In genomic region chr7:21773326-21773725, GRCh38 we compare ENCODE assay signal across 18 cellular contexts.
DNase-seq lines count a peak whose midpoint lies in the region; ATAC-seq and TF ChIP-seq lines count a peak whose summit lies in the region.
"Had no signal": no experiment of that assay in that cellular context is flagged by ENCODE, and none has a peak within 500 bp of the region (broad histone marks: within the 10 kb centered on the region; RNA-seq: fewer than 3 reads in every experiment).

No MANE protein-coding gene starts in this region.

- H3K23ac ChIP-seq in mesendoderm (ENCODE audit: low read length): no peak overlapping the region

- no peak overlapping the region for H4K5ac ChIP-seq in mesendoderm (ENCODE audit: low read length)

- H3K36me3 ChIP-seq in GM23338 (ENCODE audit: insufficient read depth): no peaks in the 10 kb centered on the region
- no peaks in the 10 kb centered on the region for H3K36me3 ChIP-seq in mesendoderm (ENCODE audit: control insufficient read depth, insufficient read depth, low read length)
- H3K36me3 ChIP-seq in ascending aorta: no peaks in the 10 kb centered on the region

- H3F3A ChIP-seq in GM23338 (replicated peaks; ENCODE audit: low read depth): 0 out of 2 replicates have a peak, but pooled peaks cover 4% of the 10 kb centered on the region

- H3K79me1 ChIP-seq in mesendoderm (ENCODE audit: low read length): no peaks in the 10 kb centered on the region

- H3K4ac ChIP-seq in mesendoderm (ENCODE audit: low read depth, low read length): no peak overlapping the region

- peaks cover 3% of the 10 kb centered on the region; the same call in 1 of the 2 replicates for H3K9me2 ChIP-seq in GM23338 (ENCODE audit: insufficient read depth)

- H2BK120ac ChIP-seq in mesendoderm (ENCODE audit: low read depth, low read length): no peak overlapping the region

- no peak overlapping the region for H4K8ac ChIP-seq in mesendoderm (ENCODE audit: low read depth, low read length)

- no peak for ATAC-seq in GM23338
- ATAC-seq: A549 had no signal

- H2AK5ac ChIP-seq in mesendoderm (ENCODE audit: low read length): no peak overlapping the region

- H3K36me3 Mint-ChIP-seq in GM23338 (ENCODE audit: low read depth) (peaks cover 3% of the 10 kb centered on the region; the same call in 1 of the 3 replicates), brain (no peaks in the 10 kb centered on the region)

- no peak overlapping the region for H2BK5ac ChIP-seq in mesendoderm (ENCODE audit: low read length)

- DNase-seq in GM23338 (ENCODE audit: low spot score): no peak
- peak; percentile 32 for DNase-seq in mesendoderm
- peak; percentile 69 for DNase-seq in putamen (ENCODE audit: low spot score)
- DNase-seq in NK-92 (lab: John Stamatoyannopoulos, UW; ENCODE audit: unreplicated experiment): no peak
- no peak for DNase-seq in cerebellar nuclear complex (lab: John Stamatoyannopoulos, UW)
- DNase-seq in ascending aorta (ENCODE audit: low spot score in 2 of 2): no peak
- DNase-seq: C1 segment of cervical spinal cord, DND-41, GDM1, H7, NCI-H1105, NCI-H1694 treated with DMSO at 0.1 percent for 48 hours, NCI-H345, NCI-H526 treated with DMSO at 0.1 percent for 48 hours, OCI-M1, RPMI8226 had no signal

- no CpG with 5 or more reads among the region's 3 CpGs for WGBS in mesendoderm (ENCODE audit: extremely low coverage, insufficient coverage, low lambda C conversion rate)

- TF ChIP-seq CTCF in GM23338 (conservative IDR thresholded peaks at IDR 0.05; ENCODE audit: low read depth in 2 of 2) (no peak), brain (conservative IDR thresholded peaks at IDR 0.05) (no peak), ascending aorta (IDR thresholded peaks at IDR 0.05) (no peak)

- H3K4me3 ChIP-seq in GM23338 (no peak overlapping the region), mesendoderm (ENCODE audit: low read length) (no peak overlapping the region), ascending aorta (no peak overlapping the region)
- H3K4me3 ChIP-seq: A549 had no signal

- no peak overlapping the region for H3K9ac ChIP-seq in mesendoderm (ENCODE audit: low read length)

- no peaks in the 10 kb centered on the region; the same call in 2 of the 3 replicates for H3K9me3 Mint-ChIP-seq in GM23338
- peaks cover 0 to 3% (median 0%) of the 10 kb centered on the region in 5 experiments for H3K9me3 Mint-ChIP-seq in brain

- H2AFZ ChIP-seq in GM23338: no peak overlapping the region

- H3K27ac ChIP-seq in GM23338 (ENCODE audit: low read depth) (peak overlapping the region; percentile 61), mesendoderm (ENCODE audit: low read depth, low read length) (no peak overlapping the region), ascending aorta (no peak overlapping the region)
- H3K27ac ChIP-seq: A549 had no signal

- H3K27me3 ChIP-seq in GM23338 (ENCODE audit: insufficient read depth) (no peaks in the 10 kb centered on the region), mesendoderm (ENCODE audit: insufficient read depth, low read length, poor library complexity) (no peaks in the 10 kb centered on the region), ascending aorta (no peaks in the 10 kb centered on the region)

- H3K9me3 ChIP-seq in ascending aorta: no peaks in the 10 kb centered on the region
- H3K9me3 ChIP-seq: A549 had no signal

- H3K4me1 ChIP-seq in GM23338 (ENCODE audit: insufficient read depth) (peaks cover 53% of the 10 kb centered on the region), mesendoderm (ENCODE audit: control insufficient read depth, low read depth, low read length) (peaks cover 10% of the 10 kb centered on the region), ascending aorta (no peaks in the 10 kb centered on the region)
- H3K4me1 ChIP-seq: A549 had no signal

- H3K56ac ChIP-seq in mesendoderm (ENCODE audit: low read length): no peak overlapping the region

- H3K27me3 Mint-ChIP-seq in GM23338 (ENCODE audit: insufficient read depth, low read depth, poor library complexity) (peaks cover 5% of the 10 kb centered on the region), brain (no peaks in the 10 kb centered on the region)

- no peak overlapping the region for H2BK15ac ChIP-seq in mesendoderm (replicated peaks; ENCODE audit: low read depth)

- intact Hi-C loops in ascending aorta (cut with DNase I): no loop called here

- H3K4me1 Mint-ChIP-seq in GM23338 (peaks cover 54% of the 10 kb centered on the region), brain (peaks cover 34% of the 10 kb centered on the region)

- H3K4me2 ChIP-seq in GM23338 (0 out of 2 replicates have a peak overlapping the region, but pooled peaks have one; percentile 8), mesendoderm (ENCODE audit: low read length) (no peak overlapping the region)
- H3K4me2 ChIP-seq: A549 had no signal

- H3K79me2 ChIP-seq in GM23338 (replicated peaks; ENCODE audit: insufficient read depth): no peaks in the 10 kb centered on the region
- H3K79me2 ChIP-seq in mesendoderm (ENCODE audit: control insufficient read depth, insufficient read depth, low read length): no peaks in the 10 kb centered on the region

- H3K4me3 Mint-ChIP-seq in GM23338 (no peak overlapping the region), brain (peak overlapping the region in 3 of 5 experiments; percentile 28 to 59 (median 33))

- peak overlapping the region; percentile 92 for H3K27ac Mint-ChIP-seq in GM23338
- peak overlapping the region in 3 of 5 experiments; percentile 9 to 50 (median 48) for H3K27ac Mint-ChIP-seq in brain

- no peak overlapping the region for H3K18ac ChIP-seq in mesendoderm (ENCODE audit: low read length)

- no peaks in the 10 kb centered on the region for H4K20me1 ChIP-seq in GM23338 (replicated peaks; ENCODE audit: insufficient read depth)

TF ChIP-seq in GM23338, 12 proteins besides CTCF, POLR2A, EP300 and RAD21 (continues in another document):
- TF ChIP-seq REST (IDR thresholded peaks at IDR 0.05; ENCODE audit: unreplicated experiment) (no peak), POLR2AphosphoS5 (IDR thresholded peaks at IDR 0.05; ENCODE audit: low read depth) (no peak), EZH2 (IDR thresholded peaks at IDR 0.05; ENCODE audit: low read depth, unreplicated experiment) (no peak), CREB1 (CRISPR knock-in tag; IDR thresholded peaks at IDR 0.05; ENCODE audit: low read depth) (no peak), EZH2phosphoT487 (IDR thresholded peaks at IDR 0.05; ENCODE audit: unreplicated experiment) (no peak), JUNB (IDR thresholded peaks at IDR 0.05; ENCODE audit: unreplicated experiment) (no peak)

Comparison
In these comparisons a context has a peak if more than half of its experiments do, and no peak if none do; other contexts are left out.
1. DNase-seq: peak in mesendoderm (single experiment) and putamen (single experiment); none in GM23338 (single experiment), NK-92 (single experiment), cerebellar nuclear complex (0 of 2) and ascending aorta (0 of 2).